ENCODE assay signal across 8 cellular contexts in genomic region chr11:67082071-67082791, GRCh38. TPM values are rescaled to one million over a fixed set of nuclear protein-coding genes. Genes with fewer than 3 reads are reported as not detected.
A peak's percentile ranks its signal among the peaks of the same experiment; 100 is the strongest.
DNase-seq lines count a peak whose midpoint lies in the region; ATAC-seq and TF ChIP-seq lines count a peak whose summit lies in the region.

No MANE protein-coding gene starts in this region.

- H3K36me3 ChIP-seq in PC-9 (ENCODE audit: low read depth) (no peaks in the 10 kb centered on the region), parathyroid adenoma (ENCODE audit: control insufficient read depth, insufficient read depth, low read length) (no peaks in the 10 kb centered on the region)

- POLR2A ChIA-PET in PC-9 (lab: Charles Lee; ENCODE audit: unreplicated experiment) = interaction anchor here (0.6 to 0.7 kb wide), 4 partner anchors 37 to 220 kb away, joined by 3 to 4 read pairs (median 4); partner anchors contain the start of gene KDM2A

- H3K4me2 ChIP-seq in PC-9 (peak overlapping the region; percentile 50), parathyroid adenoma (ENCODE audit: low read length) (no peak overlapping the region)

- intact Hi-C loops in PC-9 (cut with micrococcal nuclease; ENCODE audit: unreplicated experiment) = loop anchor here (5.0 kb wide), 3 partner anchors 35 to 180 kb away; partner anchors contain the start of gene KDM2A

- peaks cover 42% of the 10 kb centered on the region for H3F3A ChIP-seq in PC-9 (ENCODE audit: insufficient read depth, low read depth)

- CTCF ChIA-PET in PC-9 (lab: Charles Lee) = interaction anchor here (0.6 to 1.3 kb wide), 4 partner anchors 101 to 302 kb away, joined by 3 to 5 read pairs (median 4); no protein-coding TSS in a partner anchor

- H3K27me3 ChIP-seq in PC-9 (ENCODE audit: insufficient read depth, low read depth) = no peaks in the 10 kb centered on the region
- no peaks in the 10 kb centered on the region for H3K27me3 ChIP-seq in parathyroid adenoma (ENCODE audit: control insufficient read depth, insufficient read depth, low read length)

- ATAC-seq in HG03439 (IDR thresholded peaks at IDR 0.05; ENCODE audit: unreplicated experiment) = no peak
- no peak for ATAC-seq in HG03108 (IDR thresholded peaks at IDR 0.05; ENCODE audit: unreplicated experiment)

- in situ Hi-C loops in GM13977 (cut with MboI; ENCODE audit: low pct_unique_long_range_greater_than_20kb, low sequenced_read_pairs, unreplicated experiment) = loop anchor here (10.0 kb wide), 1 partner anchor 83 kb away; no protein-coding TSS in a partner anchor

- H3K27ac ChIP-seq in PC-9 (no peak overlapping the region), parathyroid adenoma (no peak overlapping the region)

- DNase-seq in GM13977 (ENCODE audit: low spot score) (no peak), PC-9 (peak in 1 of 2 experiments; percentile 75), epithelial cell of esophagus (ENCODE audit: low read depth) (no peak), amygdala (lab: John Stamatoyannopoulos, UW) (no peak), ureter (ENCODE audit: low spot score) (no peak)

- no peaks in the 10 kb centered on the region; the same call in 1 of the 2 replicates for H3K79me2 ChIP-seq in PC-9 (ENCODE audit: low read depth)
- H3K79me2 ChIP-seq in parathyroid adenoma = no peaks in the 10 kb centered on the region

- TF ChIP-seq CTCF in GM13977 (IDR thresholded peaks at IDR 0.05; ENCODE audit: extremely low read depth, insufficient read depth, missing control alignments) (peak; percentile 34), PC-9 (conservative IDR thresholded peaks at IDR 0.05) (no peak), epithelial cell of esophagus (IDR thresholded peaks at IDR 0.05; ENCODE audit: insufficient read depth, low read depth, low read length, missing control alignments) (peak; percentile 19), parathyroid adenoma (IDR thresholded peaks at IDR 0.05) (no peak)

- no peaks in the 10 kb centered on the region for H4K20me1 ChIP-seq in PC-9 (ENCODE audit: insufficient read depth)

- H3K4me1 ChIP-seq in PC-9 (replicated peaks; ENCODE audit: insufficient read depth) (peaks cover 44% of the 10 kb centered on the region), parathyroid adenoma (no peaks in the 10 kb centered on the region)

- H3K9me2 ChIP-seq in PC-9 (ENCODE audit: insufficient read depth) = no peaks in the 10 kb centered on the region

- H3K9me3 ChIP-seq in PC-9 (ENCODE audit: insufficient read depth, low read depth) (no peaks in the 10 kb centered on the region), parathyroid adenoma (ENCODE audit: control insufficient read depth, low read length) (no peaks in the 10 kb centered on the region)

- BruUV-seq in PC-9 (replicated peaks; lab: Mats Ljungman, UMichigan) = no TSS peak

- H2AFZ ChIP-seq in PC-9 (no peak overlapping the region), parathyroid adenoma (peak overlapping the region; percentile 48)

- no peak overlapping the region for H3K9ac ChIP-seq in parathyroid adenoma

- H3K4me3 ChIP-seq in PC-9 = no peak overlapping the region
- H3K4me3 ChIP-seq in epithelial cell of esophagus (ENCODE audit: low read length) = no peak overlapping the region
- H3K4me3 ChIP-seq in parathyroid adenoma (ENCODE audit: low read depth, low read length) = no peak overlapping the region

RNA-seq across cellular contexts. Expression of gene RHOD, which starts 25.6 kb away (rescaled TPM):
- total RNA-seq in PC-9 (2021) (127 and 156 TPM in 2 replicates), ureter (15.2 TPM)

RNA-seq across cellular contexts. Expression of gene KDM2A, which starts 36.8 kb away (rescaled TPM):
- total RNA-seq in PC-9 (2021) (117 and 120 TPM in 2 replicates), ureter (106 TPM)

RNA-seq across cellular contexts. Expression of gene SYT12, which starts 59.3 kb away (rescaled TPM):
- total RNA-seq in PC-9 (2021) (11.1 and 12.3 TPM in 2 replicates), ureter (4.8 TPM)

Comparison
In these comparisons a context has a peak if more than half of its experiments do, and no peak if none do; other contexts are left out.
1. CTCF ChIP-seq: peak in GM13977 (single experiment) and epithelial cell of esophagus (single experiment); none in PC-9 (single experiment) and parathyroid adenoma (single experiment).